Comparison of ENCODE assay signal across 11 cellular contexts in genomic region chr22:36340621-36341020, GRCh38. TPM values are rescaled to one million over a fixed set of nuclear protein-coding genes. Genes with fewer than 3 reads are reported as not detected.
DNase-seq lines count a peak whose midpoint lies in the region; ATAC-seq, FAIRE-seq and TF ChIP-seq lines count a peak whose summit lies in the region.
"Had no signal": no experiment of that assay in that cellular context is flagged by ENCODE, and none has a peak within 500 bp of the region (broad histone marks: within the 10 kb centered on the region; RNA-seq: fewer than 3 reads in every experiment).

No MANE protein-coding gene starts in this region.

- H2AFZ ChIP-seq in osteoblast (ENCODE audit: low read length): no peak overlapping the region

- H3K27me3 Mint-ChIP-seq in CD4-positive, CD25-positive, alpha-beta regulatory T cell: no peaks in the 10 kb centered on the region
- no peaks in the 10 kb centered on the region for H3K27me3 Mint-ChIP-seq in T-cell

- CTCF ChIA-PET in T-cell (lab: Charles Lee): interaction anchor here in 1 of 2 donors (1.2 kb wide), 1 partner anchor 9 kb away, joined by 3 read pairs; no protein-coding TSS in a partner anchor

- WGBS in esophagus squamous epithelium, 2 donors: 37 to 58% methylated on average over 9 of the region's 9 CpGs

- H3K9me3 ChIP-seq in CD4-positive, CD25-positive, alpha-beta regulatory T cell (ENCODE audit: control insufficient read depth in 2 of 2, low read length in 2 of 2): no peaks in the 10 kb centered on the region
- H3K9me3 ChIP-seq in esophagus squamous epithelium (no peaks in the 10 kb centered on the region), osteoblast (ENCODE audit: low read depth, low read length) (no peaks in the 10 kb centered on the region)

- no peak for TF ChIP-seq POLR2A in esophagus squamous epithelium (IDR thresholded peaks at IDR 0.05)

- peaks cover 94% of the 10 kb centered on the region for H3K79me2 ChIP-seq in osteoblast (ENCODE audit: insufficient read depth, low read length)

- H3K27me3 ChIP-seq in CD4-positive, CD25-positive, alpha-beta regulatory T cell (ENCODE audit: control insufficient read depth, insufficient read depth, low read length): no peaks in the 10 kb centered on the region
- H3K27me3 ChIP-seq in esophagus squamous epithelium: no peaks in the 10 kb centered on the region
- no peaks in the 10 kb centered on the region for H3K27me3 ChIP-seq in osteoblast (ENCODE audit: insufficient read depth, low read length)

- H4K20me1 ChIP-seq in osteoblast (ENCODE audit: insufficient read depth, low read length): peaks cover 81% of the 10 kb centered on the region

- no peak for ATAC-seq in CD4-positive, CD25-positive, alpha-beta regulatory T cell (ENCODE audit: low read depth in 2 of 2)
- ATAC-seq in T-cell (replicated peaks in 1 of 4): peak in 1 of 4 experiments; percentile 3
- no peak for ATAC-seq in GM19455 (IDR thresholded peaks at IDR 0.05; ENCODE audit: unreplicated experiment)

- H3K4me3 Mint-ChIP-seq in CD4-positive, CD25-positive, alpha-beta regulatory T cell: peak overlapping the region; percentile 61 to 69 (median 65)
- H3K4me3 Mint-ChIP-seq in T-cell: peak overlapping the region in 2 of 3 donors; percentile 31 to 68

- peaks cover 31 to 96% (median 73%) of the 10 kb centered on the region in 4 donors for H3K4me1 Mint-ChIP-seq in CD4-positive, CD25-positive, alpha-beta regulatory T cell
- H3K4me1 Mint-ChIP-seq in T-cell: peaks cover 93 to 96% (median 93%) of the 10 kb centered on the region in 3 donors

- H3K4me1 ChIP-seq in CD4-positive, CD25-positive, alpha-beta regulatory T cell (ENCODE audit: control insufficient read depth, insufficient read depth, low read length, poor library complexity, severe bottlenecking): peaks cover 81% of the 10 kb centered on the region
- H3K4me1 ChIP-seq in esophagus squamous epithelium (peaks cover 45 to 100% (median 71%) of the 10 kb centered on the region in 3 donors), osteoblast (ENCODE audit: insufficient read depth, low read length) (peaks cover 89% of the 10 kb centered on the region)

- peaks cover 94% of the 10 kb centered on the region for H3K36me3 ChIP-seq in CD4-positive, CD25-positive, alpha-beta regulatory T cell (ENCODE audit: control insufficient read depth, insufficient read depth, low read length)
- H3K36me3 ChIP-seq in esophagus squamous epithelium (peaks cover 24 to 79% (median 27%) of the 10 kb centered on the region in 3 donors), osteoblast (ENCODE audit: insufficient read depth, low read length) (peaks cover 94% of the 10 kb centered on the region)

- no peak for FAIRE-seq in HTR-8/SVneo (lab: Jason Lieb, UNC)

- H3K9me3 Mint-ChIP-seq in CD4-positive, CD25-positive, alpha-beta regulatory T cell: no peaks in the 10 kb centered on the region
- H3K9me3 Mint-ChIP-seq in T-cell: no peaks in the 10 kb centered on the region

- peak overlapping the region; percentile 60 for H3K27ac ChIP-seq in CD4-positive, CD25-positive, alpha-beta regulatory T cell (ENCODE audit: insufficient read depth, low read length, poor library complexity, severe bottlenecking)
- H3K27ac ChIP-seq in esophagus squamous epithelium (peak overlapping the region; percentile 9 to 100 (median 81)), osteoblast (ENCODE audit: low read depth, low read length) (peak overlapping the region; percentile 81)

- POLR2A ChIA-PET in T-cell (lab: Charles Lee): interaction anchor here in 1 of 2 donors (0.6 to 0.9 kb wide), 3 partner anchors 17 to 38 kb away, joined by 3 to 4 read pairs (median 3); no protein-coding TSS in a partner anchor

- intact Hi-C loops in esophagus squamous epithelium (cut with DNase I): no loop called here

- no peak for DNase-seq in CD4-positive, CD25-positive, alpha-beta regulatory T cell
- no peak for DNase-seq in T-cell
- no peak for DNase-seq in esophagus squamous epithelium (lab: John Stamatoyannopoulos, UW)
- DNase-seq in osteoblast (ENCODE audit: insufficient read length, low spot score, missing footprints): peak; percentile 11
- no peak for DNase-seq in ecto neural progenitor cell (ENCODE audit: low spot score)
- DNase-seq in HTR-8/SVneo (ENCODE audit: insufficient read length, low spot score): no peak
- no peak for DNase-seq in AML-193 (lab: John Stamatoyannopoulos, UW)
- DNase-seq: amniotic stem cell, DMS 273 treated with DMSO at 0.1 percent for 48 hours, NCI-H524 treated with DMSO at 0.1 percent for 48 hours had no signal

- peak overlapping the region; percentile 80 to 92 (median 87) for H3K27ac Mint-ChIP-seq in CD4-positive, CD25-positive, alpha-beta regulatory T cell
- H3K27ac Mint-ChIP-seq in T-cell: peak overlapping the region; percentile 98 to 99

- no peak overlapping the region for H3K4me3 ChIP-seq in CD4-positive, CD25-positive, alpha-beta regulatory T cell (ENCODE audit: low read depth, low read length)
- H3K4me3 ChIP-seq in esophagus squamous epithelium (no peak overlapping the region), osteoblast (ENCODE audit: insufficient read depth, low read length) (no peak overlapping the region)

- peaks cover 56% of the 10 kb centered on the region for H3K36me3 Mint-ChIP-seq in CD4-positive, CD25-positive, alpha-beta regulatory T cell
- peaks cover 62% of the 10 kb centered on the region for H3K36me3 Mint-ChIP-seq in T-cell

- no peak for TF ChIP-seq CTCF in esophagus squamous epithelium (IDR thresholded peaks at IDR 0.05)
- no peak for TF ChIP-seq CTCF in osteoblast (IDR thresholded peaks at IDR 0.05; ENCODE audit: extremely low read depth, low read depth, low read length)

- no peak overlapping the region for H3K4me2 ChIP-seq in osteoblast (ENCODE audit: insufficient read depth, low read length)

RNA-seq across cellular contexts. Expression of gene MYH9, which starts 47.1 kb away (rescaled TPM):
- 1,341 TPM for total RNA-seq in CD4-positive, CD25-positive, alpha-beta regulatory T cell
- 10 to 100 TPM; 80.0 to 98.9 (median 93.4) TPM for polyA plus RNA-seq in CD4-positive, CD25-positive, alpha-beta regulatory T cell
- total RNA-seq in T-cell: 1,000 to 10,000 TPM in 2 of 5 donors, 100 to 1,000 TPM in 3; 816 to 1,109 (median 896) TPM
- 100 to 1,000 TPM; 216 to 339 (median 246) TPM for total RNA-seq in esophagus squamous epithelium
- total RNA-seq in osteoblast: 796 and 964 TPM in 2 replicates
